10 cellular contexts compared by ENCODE assay signal in genomic region chr12:80101126-80101525, GRCh38. TPM values are rescaled to one million over a fixed set of nuclear protein-coding genes. Genes with fewer than 3 reads are reported as not detected.
DNase-seq lines count a peak whose midpoint lies in the region; ATAC-seq and FAIRE-seq lines count a peak whose summit lies in the region.
"Had no signal": no experiment of that assay in that cellular context is flagged by ENCODE, and none has a peak within 500 bp of the region (broad histone marks: within the 10 kb centered on the region; RNA-seq: fewer than 3 reads in every experiment).

No MANE protein-coding gene starts in this region.

- no peak for FAIRE-seq in HTR-8/SVneo (lab: Jason Lieb, UNC)

- H3K36me3 ChIP-seq in ACC112 (ENCODE audit: insufficient read depth, low read length): no peaks in the 10 kb centered on the region
- H3K36me3 ChIP-seq: vagina had no signal

- no peaks in the 10 kb centered on the region for H3K79me2 ChIP-seq in ACC112 (ENCODE audit: control insufficient read depth, insufficient read depth, low read length, unreplicated experiment)

- no peak overlapping the region for H3K27ac ChIP-seq in ACC112 (ENCODE audit: low read depth, low read length)
- H3K27ac ChIP-seq: vagina had no signal

- DNase-seq in LHCN-M2 (ENCODE audit: low read depth): peak; percentile 18
- DNase-seq in RPMI7951 (ENCODE audit: low read depth): peak; percentile 6
- DNase-seq in fibroblast of peridontal ligament (ENCODE audit: extremely low read depth): peak; percentile 16
- no peak for DNase-seq in T1000 (lab: John Stamatoyannopoulos, UW)
- DNase-seq in HTR-8/SVneo (ENCODE audit: insufficient read length, low spot score): no peak
- DNase-seq: NCI-H2081 treated with DMSO at 0.1 percent for 48 hours had no signal

- H3K4me1 ChIP-seq in ACC112 (ENCODE audit: control insufficient read depth, insufficient read depth, low read length, unreplicated experiment): peaks cover 8% of the 10 kb centered on the region

- no peak overlapping the region for H3K4me3 ChIP-seq in ACC112 (ENCODE audit: low read depth, low read length)
- H3K4me3 ChIP-seq: vagina had no signal

- H3K27me3 ChIP-seq in ACC112 (ENCODE audit: insufficient read depth, low read length): no peaks in the 10 kb centered on the region
- H3K27me3 ChIP-seq: vagina had no signal

- H2AFZ ChIP-seq in ACC112 (ENCODE audit: low read length, unreplicated experiment): peak overlapping the region; percentile 53

- no peak for ATAC-seq in GM19455 (IDR thresholded peaks at IDR 0.05; ENCODE audit: unreplicated experiment)
- ATAC-seq in GM21619 (IDR thresholded peaks at IDR 0.05; ENCODE audit: unreplicated experiment): no peak

RNA-seq across cellular contexts. Expression of gene OTOGL, which starts 1.8 kb away (rescaled TPM):
- 0.19 and 0.34 TPM in 2 replicates for total RNA-seq in LHCN-M2 (2014; rRNA removed)
- 0.09 TPM for polyA plus RNA-seq in LHCN-M2 (2012)
- total RNA-seq in RPMI7951 (2014; rRNA removed; shearing (Covaris generic)): 0.20 and 0.48 TPM in 2 replicates

Comparison
In these comparisons a context has a peak if more than half of its experiments do, and no peak if none do; other contexts are left out.
1. DNase-seq: peak in LHCN-M2 (single experiment), RPMI7951 (single experiment) and fibroblast of peridontal ligament (single experiment); none in T1000 (single experiment) and HTR-8/SVneo (single experiment).